Comparison of ENCODE assay signal across 26 cellular contexts in the genomic region with DNA sequence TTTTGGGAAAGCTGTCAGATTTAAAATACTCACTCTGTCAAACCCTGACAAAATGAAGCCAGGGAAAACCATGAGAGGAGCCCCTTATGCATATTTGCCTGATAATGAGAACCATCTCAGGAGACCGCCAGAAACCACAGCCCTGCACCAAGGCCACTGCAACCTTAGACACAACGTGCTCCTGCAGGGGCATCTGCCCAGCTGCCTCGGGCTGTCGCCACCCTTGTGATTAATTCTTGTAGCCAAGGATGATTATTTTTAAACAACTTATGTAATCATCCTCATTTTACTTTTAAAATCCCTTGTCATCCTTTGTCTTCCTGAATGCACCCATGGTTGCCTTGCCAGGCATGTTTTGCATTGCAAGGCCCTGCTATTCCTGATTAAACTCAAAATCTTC.
"Had no signal": no experiment of that assay in that cellular context is flagged by ENCODE, and none has a peak within 500 bp of the region (broad histone marks: within the 10 kb centered on the region; RNA-seq: fewer than 3 reads in every experiment).

No MANE protein-coding gene starts in this region.

- H3K4me1 Mint-ChIP-seq: naive B cell; natural killer cell; stimulated activated effector memory CD8-positive, alpha-beta T cell treated with anti-CD3 and anti-CD28 coated beads, Interleukin-12 subunit alpha, Interleukin-12 subunit beta, amount 100 ng/mL, for 72 hours had no signal

- H3K27me3 Mint-ChIP-seq: naive B cell; stimulated activated naive CD8-positive, alpha-beta T cell treated with anti-CD3 and anti-CD28 coated beads, Interleukin-15, Interleukin-2, amounts not matched to agents 100 ng/mL and 50 ng/mL, for 24 hours had no signal

- H3K27ac Mint-ChIP-seq: naive B cell; natural killer cell; stimulated activated effector memory CD8-positive, alpha-beta T cell treated with anti-CD3 and anti-CD28 coated beads, Interleukin-12 subunit alpha, Interleukin-12 subunit beta, amount 100 ng/mL, for 72 hours; stimulated activated naive CD8-positive, alpha-beta T cell treated with anti-CD3 and anti-CD28 coated beads, Interleukin-15, Interleukin-2, amounts not matched to agents 100 ng/mL and 50 ng/mL, for 24 hours had no signal

- H3K4me3 ChIP-seq: left lung, lung, mucosa of descending colon, pancreas, prostate gland, spleen, suprapubic skin, thoracic aorta, tibial artery, upper lobe of right lung had no signal

- H3K4me1 ChIP-seq: left lung, pancreas, prostate gland, spleen, suprapubic skin, tibial artery, upper lobe of right lung had no signal

- H3K27me3 ChIP-seq: left lung, pancreas, spleen, suprapubic skin, tibial artery, upper lobe of right lung had no signal

- ATAC-seq: left cardiac atrium; left lung; mucosa of descending colon; natural killer cell; pancreas; right cardiac atrium; sciatic nerve; stimulated activated effector memory CD8-positive, alpha-beta T cell treated with anti-CD3 and anti-CD28 coated beads, Interleukin-12 subunit alpha, Interleukin-12 subunit beta, amount 100 ng/mL, for 72 hours; upper lobe of right lung had no signal

- H3K4me3 Mint-ChIP-seq: naive B cell; natural killer cell; stimulated activated effector memory CD8-positive, alpha-beta T cell treated with anti-CD3 and anti-CD28 coated beads, Interleukin-12 subunit alpha, Interleukin-12 subunit beta, amount 100 ng/mL, for 72 hours; stimulated activated naive CD8-positive, alpha-beta T cell treated with anti-CD3 and anti-CD28 coated beads, Interleukin-15, Interleukin-2, amounts not matched to agents 100 ng/mL and 50 ng/mL, for 24 hours had no signal

- H3K9me3 Mint-ChIP-seq: stimulated activated effector memory CD8-positive, alpha-beta T cell treated with anti-CD3 and anti-CD28 coated beads, Interleukin-12 subunit alpha, Interleukin-12 subunit beta, amount 100 ng/mL, for 72 hours; stimulated activated naive CD8-positive, alpha-beta T cell treated with anti-CD3 and anti-CD28 coated beads, Interleukin-15, Interleukin-2, amounts not matched to agents 100 ng/mL and 50 ng/mL, for 24 hours had no signal

- DNase-seq: hippocampal formation; kidney glomerular epithelial cell; left cardiac atrium; left lung; midbrain; mucosa of descending colon; naive B cell; natural killer cell; pancreas; posterior cingulate gyrus; retina; right cardiac atrium; small intestine; spleen; stimulated activated CD4-positive, alpha-beta T cell treated with anti-CD3 and anti-CD28 coated beads, Interleukin-4, amount 100 ng/mL, for 24 hours; stimulated activated naive CD4-positive, alpha-beta T cell; tibial artery; trophoblast cell; upper lobe of right lung had no signal

- H3K36me3 ChIP-seq: left lung, pancreas, prostate gland, spleen, suprapubic skin, thoracic aorta, tibial artery, upper lobe of right lung had no signal

- H3K27ac ChIP-seq: left lung, pancreas, prostate gland, spleen, suprapubic skin, thoracic aorta, tibial artery, upper lobe of right lung had no signal

- H3K9me3 ChIP-seq: mucosa of descending colon, pancreas, prostate gland, spleen, thoracic aorta, tibial artery, upper lobe of right lung had no signal

- H3K36me3 Mint-ChIP-seq: naive B cell; natural killer cell; stimulated activated effector memory CD8-positive, alpha-beta T cell treated with anti-CD3 and anti-CD28 coated beads, Interleukin-12 subunit alpha, Interleukin-12 subunit beta, amount 100 ng/mL, for 72 hours had no signal
